In genomic region chr12:131222271-131223139, GRCh38 we compare ENCODE assay signal across 8 cellular contexts.
DNase-seq lines count a peak whose midpoint lies in the region; ATAC-seq and TF ChIP-seq lines count a peak whose summit lies in the region.

No MANE protein-coding gene starts in this region.

- no peak for TF ChIP-seq CTCF in RWPE1 (conservative IDR thresholded peaks at IDR 0.05; ENCODE audit: low read depth)
- TF ChIP-seq CTCF in gastrocnemius medialis (IDR thresholded peaks at IDR 0.05 in 4 of 5, conservative IDR thresholded peaks at IDR 0.05 in 1 of 5): no peak

- no peaks in the 10 kb centered on the region for H3K36me3 ChIP-seq in gastrocnemius medialis

- intact Hi-C loops in gastrocnemius medialis (cut with DNase I; ENCODE audit: low total_unique reads): no loop called here

- H3K4me1 ChIP-seq in gastrocnemius medialis: no peaks in the 10 kb centered on the region

- no peaks in the 10 kb centered on the region for H3K27me3 ChIP-seq in gastrocnemius medialis

- CTCF ChIA-PET in RWPE1 (lab: Yijun Ruan, JAX): no interaction called here

- POLR2A ChIA-PET in RWPE1 (lab: Yijun Ruan, JAX; ENCODE audit: low non-redundant PET): no interaction called here

- no peak overlapping the region for H3K27ac ChIP-seq in RWPE1
- no peak overlapping the region for H3K27ac ChIP-seq in gastrocnemius medialis

- H3K9me3 ChIP-seq in gastrocnemius medialis: no peaks in the 10 kb centered on the region

- peak; percentile 69 for DNase-seq in COLO829 (ENCODE audit: low spot score)
- peak; percentile 94 for DNase-seq in epidermal melanocyte (ENCODE audit: insufficient read length, low spot score)
- DNase-seq in RWPE1 (ENCODE audit: low spot score): no peak
- DNase-seq in HT-29 (ENCODE audit: low spot score): no peak
- DNase-seq in NCI-H2081 treated with DMSO at 0.1 percent for 48 hours (lab: John Stamatoyannopoulos, UW): no peak
- no peak for DNase-seq in gastrocnemius medialis

- in situ Hi-C loops in gastrocnemius medialis (cut with MboI; ENCODE audit: low sequenced_read_pairs in 4 of 4): no loop called here

- no peak for TF ChIP-seq POLR2A in gastrocnemius medialis (IDR thresholded peaks at IDR 0.05)

- no peak overlapping the region for H3K4me3 ChIP-seq in gastrocnemius medialis

- peak; percentile 59 for ATAC-seq in GM19395 (IDR thresholded peaks at IDR 0.05; ENCODE audit: unreplicated experiment)
- ATAC-seq in HG03442 (IDR thresholded peaks at IDR 0.05; ENCODE audit: unreplicated experiment): peak; percentile 48
- ATAC-seq in gastrocnemius medialis: no peak

Comparison
In these comparisons a context has a peak if more than half of its experiments do, and no peak if none do; other contexts are left out.
1. DNase-seq: peak in COLO829 (single experiment) and epidermal melanocyte (single experiment); none in RWPE1 (single experiment), HT-29 (single experiment), NCI-H2081 treated with DMSO at 0.1 percent for 48 hours (single experiment) and gastrocnemius medialis (0 of 2).
2. ATAC-seq: peak in GM19395 (single experiment) and HG03442 (single experiment); none in gastrocnemius medialis (0 of 2).